In genomic region chr2:127324635-127325034, GRCh38 we compare ENCODE assay signal across 8 cellular contexts.
DNase-seq lines count a peak whose midpoint lies in the region; ATAC-seq lines count a peak whose summit lies in the region.

No MANE protein-coding gene starts in this region.

- ATAC-seq in HG03097 (IDR thresholded peaks at IDR 0.05; ENCODE audit: low FRiP score, unreplicated experiment): no peak

- DNase-seq in SHP77 (lab: John Stamatoyannopoulos, UW) (peak; percentile 2 to 11), SHP77 treated with DMSO at 0.1 percent for 48 hours (lab: John Stamatoyannopoulos, UW) (no peak), NCI-H2227 (lab: John Stamatoyannopoulos, UW; ENCODE audit: unreplicated experiment) (peak; percentile 56), cerebellar cortex (ENCODE audit: low spot score) (peak; percentile 44), middle frontal gyrus (ENCODE audit: extremely low spot score, low spot score) (peak; percentile 29), NCI-H1048 (lab: John Stamatoyannopoulos, UW) (no peak), T-helper 9 cell (no peak)

Comparison
In these comparisons a context has a peak if more than half of its experiments do, and no peak if none do; other contexts are left out.
1. DNase-seq: peak in SHP77 (2 of 2), NCI-H2227 (single experiment), cerebellar cortex (single experiment) and middle frontal gyrus (single experiment); none in SHP77 treated with DMSO at 0.1 percent for 48 hours (single experiment), NCI-H1048 (single experiment) and T-helper 9 cell (single experiment).